ENCODE assay signal across 8 cellular contexts in genomic region chr6:26054659-26054936, GRCh38. TPM values are rescaled to one million over a fixed set of nuclear protein-coding genes. Genes with fewer than 3 reads are reported as not detected.
A peak's percentile ranks its signal among the peaks of the same experiment; 100 is the strongest.
DNase-seq lines count a peak whose midpoint lies in the region; ATAC-seq and TF ChIP-seq lines count a peak whose summit lies in the region.

No MANE protein-coding gene starts in this region.

- H3K27me3 ChIP-seq in Peyer's patch (no peaks in the 10 kb centered on the region), esophagus muscularis mucosa (no peaks in the 10 kb centered on the region), prostate gland (replicated peaks; ENCODE audit: insufficient read depth) (no peaks in the 10 kb centered on the region)

- DNase-seq in Peyer's patch: no peak
- no peak for DNase-seq in esophagus muscularis mucosa (ENCODE audit: extremely low spot score)
- no peak for DNase-seq in prostate gland (ENCODE audit: low spot score)
- DNase-seq in mesenteric fat pad (ENCODE audit: low spot score): no peak
- DNase-seq in amniotic stem cell (lab: John Stamatoyannopoulos, UW): no peak
- DNase-seq in NCI-H2107 (lab: John Stamatoyannopoulos, UW): no peak
- no peak for DNase-seq in omental fat pad (ENCODE audit: low spot score)

- no peaks in the 10 kb centered on the region for H3K9me3 ChIP-seq in Peyer's patch
- no peaks in the 10 kb centered on the region for H3K9me3 ChIP-seq in esophagus muscularis mucosa
- no peaks in the 10 kb centered on the region for H3K9me3 ChIP-seq in prostate gland

- no peaks in the 10 kb centered on the region for H3K36me3 ChIP-seq in Peyer's patch
- H3K36me3 ChIP-seq in esophagus muscularis mucosa: no peaks in the 10 kb centered on the region
- H3K36me3 ChIP-seq in prostate gland: no peaks in the 10 kb centered on the region

- ATAC-seq in GM18517 (IDR thresholded peaks at IDR 0.05; ENCODE audit: unreplicated experiment): peak; percentile 1
- no peak for ATAC-seq in omental fat pad (ENCODE audit: low FRiP score)

- no peak for TF ChIP-seq POLR2A in Peyer's patch (IDR thresholded peaks at IDR 0.05)
- TF ChIP-seq POLR2A in esophagus muscularis mucosa (IDR thresholded peaks at IDR 0.05; ENCODE audit: low read depth): no peak
- TF ChIP-seq POLR2A in prostate gland (IDR thresholded peaks at IDR 0.05): no peak

- peaks cover 0 to 12% (median 3%) of the 10 kb centered on the region in 4 donors for H3K4me1 ChIP-seq in Peyer's patch
- H3K4me1 ChIP-seq in esophagus muscularis mucosa: peaks cover 0 to 17% (median 17%) of the 10 kb centered on the region in 4 donors
- H3K4me1 ChIP-seq in prostate gland (replicated peaks): no peaks in the 10 kb centered on the region

- H3K27ac ChIP-seq in Peyer's patch: peak overlapping the region; percentile 92 to 98 (median 94)
- H3K27ac ChIP-seq in esophagus muscularis mucosa (replicated peaks in 1 of 4): peak overlapping the region; percentile 94 to 99 (median 96)
- H3K27ac ChIP-seq in prostate gland: peak overlapping the region; percentile 91 to 94

- 3% methylated on average over 6 of the region's 6 CpGs for WGBS in esophagus muscularis mucosa
- 0% methylated on average over 6 of the region's 6 CpGs for WGBS in prostate gland

- no peak for TF ChIP-seq CTCF in Peyer's patch (IDR thresholded peaks at IDR 0.05)
- TF ChIP-seq CTCF in esophagus muscularis mucosa (IDR thresholded peaks at IDR 0.05): no peak
- no peak for TF ChIP-seq CTCF in prostate gland (IDR thresholded peaks at IDR 0.05)
- no peak for TF ChIP-seq CTCF in omental fat pad (IDR thresholded peaks at IDR 0.05)

- no peak for TF ChIP-seq EP300 in esophagus muscularis mucosa (IDR thresholded peaks at IDR 0.05)

- H3K4me3 ChIP-seq in Peyer's patch (peak overlapping the region; percentile 56 to 77 (median 64)), esophagus muscularis mucosa (peak overlapping the region; percentile 75 to 83 (median 79)), prostate gland (peak overlapping the region; percentile 48 to 75)

- intact Hi-C loops in esophagus muscularis mucosa (cut with DNase I) (loop anchor here (2.0 kb wide), 1 partner anchor 28 kb away; a partner anchor contains a TSS), prostate gland (cut with DNase I) (loop anchor here (2.0 to 10.0 kb wide), 3 partner anchors 48 to 1090 kb away; a partner anchor contains a TSS)

RNA-seq across cellular contexts. Expression of gene HFE, which starts 32.6 kb away (rescaled TPM):
- total RNA-seq in Peyer's patch: 10 to 100 TPM in 2 of 4 donors, 1 to 10 TPM in 2; 8.1 to 13.2 (median 9.7) TPM
- 1 to 10 TPM; 3.0 to 9.9 (median 6.5) TPM for total RNA-seq in esophagus muscularis mucosa
- 10 to 100 TPM in 1 of 2 donors, 1 to 10 TPM in 1; 8.9 to 16.6 TPM for total RNA-seq in prostate gland
- total RNA-seq in mesenteric fat pad: 13.5 TPM
- total RNA-seq in omental fat pad: 10 to 100 TPM in 1 of 4 donors, 1 to 10 TPM in 3; 5.3 to 10.7 (median 8.8) TPM
